ENCODE assay signal across 12 cellular contexts in the genomic region with DNA sequence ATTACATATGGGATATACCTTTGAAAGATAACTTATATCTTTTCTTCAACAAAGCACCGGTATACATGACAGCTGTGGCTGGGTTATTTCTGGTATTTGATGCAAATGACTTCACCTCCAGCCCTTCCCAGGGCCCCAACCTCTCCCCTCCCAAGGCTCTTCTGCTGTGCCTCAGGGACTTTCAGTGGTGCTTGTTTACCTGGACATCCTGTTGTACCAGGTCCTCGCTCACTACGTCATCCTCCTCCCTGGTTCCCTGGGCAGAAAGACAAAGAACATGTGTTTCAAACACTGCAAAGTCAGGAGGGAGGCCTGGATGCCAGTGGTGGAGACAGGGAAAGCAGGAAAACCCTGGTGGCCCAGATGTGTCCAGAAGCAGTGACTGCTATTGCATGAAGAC. TPM values are rescaled to one million over a fixed set of nuclear protein-coding genes. Genes with fewer than 3 reads are reported as not detected.
A peak's percentile ranks its signal among the peaks of the same experiment; 100 is the strongest.
DNase-seq lines count a peak whose midpoint lies in the region; ATAC-seq and TF ChIP-seq lines count a peak whose summit lies in the region.
"Had no signal": no experiment of that assay in that cellular context is flagged by ENCODE, and none has a peak within 500 bp of the region (broad histone marks: within the 10 kb centered on the region; RNA-seq: fewer than 3 reads in every experiment).

No MANE protein-coding gene starts in this region.

- H3K4me1 ChIP-seq in prostate gland (replicated peaks): no peaks in the 10 kb centered on the region
- H3K4me1 ChIP-seq in neural progenitor cell: no peaks in the 10 kb centered on the region
- H3K4me1 ChIP-seq: esophagus muscularis mucosa had no signal

- H3K27me3 ChIP-seq in prostate gland (replicated peaks; ENCODE audit: insufficient read depth): no peaks in the 10 kb centered on the region
- no peaks in the 10 kb centered on the region for H3K27me3 ChIP-seq in neural progenitor cell
- H3K27me3 ChIP-seq: esophagus muscularis mucosa had no signal

- no peaks in the 10 kb centered on the region for H3K79me2 ChIP-seq in neural progenitor cell (ENCODE audit: low read depth)

- no peak overlapping the region for H3K4me2 ChIP-seq in neural progenitor cell

- H3K27me3 Mint-ChIP-seq in activated T-cell treated with anti-CD3 and anti-CD28 coated beads, Interleukin-2, amount 50 U/mL, for 24 hours: no peaks in the 10 kb centered on the region
- H3K27me3 Mint-ChIP-seq in activated T-cell treated with anti-CD3 and anti-CD28 coated beads, Interleukin-2, amount 50 U/mL, for 4 hours (ENCODE audit: low read depth): no peaks in the 10 kb centered on the region
- H3K27me3 Mint-ChIP-seq in neural progenitor cell (ENCODE audit: insufficient read depth, low read depth): no peaks in the 10 kb centered on the region

- H3K4me3 Mint-ChIP-seq in activated T-cell treated with anti-CD3 and anti-CD28 coated beads, Interleukin-2, amount 50 U/mL, for 24 hours: no peak overlapping the region
- no peak overlapping the region for H3K4me3 Mint-ChIP-seq in activated T-cell treated with anti-CD3 and anti-CD28 coated beads, Interleukin-2, amount 50 U/mL, for 4 hours
- no peak overlapping the region for H3K4me3 Mint-ChIP-seq in neural progenitor cell

- H3F3A ChIP-seq in neural progenitor cell (ENCODE audit: low read depth): no peaks in the 10 kb centered on the region

- H3K27ac ChIP-seq in prostate gland (no peak overlapping the region), neural progenitor cell (no peak overlapping the region)
- H3K27ac ChIP-seq: esophagus muscularis mucosa, GM23248 had no signal

- H3K4me1 Mint-ChIP-seq in activated T-cell treated with anti-CD3 and anti-CD28 coated beads, Interleukin-2, amount 50 U/mL, for 24 hours (ENCODE audit: low read depth): peaks cover 62% of the 10 kb centered on the region
- H3K4me1 Mint-ChIP-seq in activated T-cell treated with anti-CD3 and anti-CD28 coated beads, Interleukin-2, amount 50 U/mL, for 4 hours (ENCODE audit: low read depth): peaks cover 74% of the 10 kb centered on the region
- no peaks in the 10 kb centered on the region for H3K4me1 Mint-ChIP-seq in neural progenitor cell

- WGBS in prostate gland: 72% methylated on average over 3 of the region's 3 CpGs

- ATAC-seq in activated T-cell treated with anti-CD3 and anti-CD28 coated beads, Interleukin-2, amount 50 U/mL, for 4 hours: no peak
- ATAC-seq in GM21737 (IDR thresholded peaks at IDR 0.05; ENCODE audit: unreplicated experiment): peak; percentile 56

- H3K36me3 Mint-ChIP-seq in activated T-cell treated with anti-CD3 and anti-CD28 coated beads, Interleukin-2, amount 50 U/mL, for 24 hours (ENCODE audit: low read depth): peaks cover 98% of the 10 kb centered on the region
- H3K36me3 Mint-ChIP-seq in activated T-cell treated with anti-CD3 and anti-CD28 coated beads, Interleukin-2, amount 50 U/mL, for 4 hours (ENCODE audit: insufficient read depth): peaks cover 60% of the 10 kb centered on the region
- H3K36me3 Mint-ChIP-seq in neural progenitor cell: peaks cover 43% of the 10 kb centered on the region

- no peak overlapping the region for H3K9ac ChIP-seq in neural progenitor cell
- H3K9ac ChIP-seq: GM23248 had no signal

- no peak overlapping the region for H3K4me3 ChIP-seq in prostate gland
- H3K4me3 ChIP-seq in neural progenitor cell: no peak overlapping the region
- H3K4me3 ChIP-seq: esophagus muscularis mucosa, GM23248 had no signal

- TF ChIP-seq POLR2A in prostate gland (IDR thresholded peaks at IDR 0.05): no peak

- H4K20me1 ChIP-seq in neural progenitor cell (ENCODE audit: low read depth): no peaks in the 10 kb centered on the region

- H3K9me3 Mint-ChIP-seq in activated T-cell treated with anti-CD3 and anti-CD28 coated beads, Interleukin-2, amount 50 U/mL, for 24 hours: no peaks in the 10 kb centered on the region
- no peaks in the 10 kb centered on the region for H3K9me3 Mint-ChIP-seq in activated T-cell treated with anti-CD3 and anti-CD28 coated beads, Interleukin-2, amount 50 U/mL, for 4 hours
- H3K9me3 Mint-ChIP-seq in neural progenitor cell: no peaks in the 10 kb centered on the region

- no peak for DNase-seq in activated T-cell treated with anti-CD3 and anti-CD28 coated beads, Interleukin-2, amount 50 U/mL, for 24 hours
- DNase-seq in activated T-cell treated with anti-CD3 and anti-CD28 coated beads, Interleukin-2, amount 50 U/mL, for 4 hours: no peak
- peak; percentile 60 for DNase-seq in NCI-H510A (lab: John Stamatoyannopoulos, UW)
- peak; percentile 54 for DNase-seq in prostate gland (ENCODE audit: low spot score)
- DNase-seq in NCI-H187 (lab: John Stamatoyannopoulos, UW): no peak
- no peak for DNase-seq in neural progenitor cell (ENCODE audit: low spot score)
- no peak for DNase-seq in NCI-H1930 (lab: John Stamatoyannopoulos, UW)
- DNase-seq: activated T-cell treated with anti-CD3 and anti-CD28 coated beads, Interleukin-2, amount 50 U/mL, for 48 hours; GM23248; SHP77 treated with DMSO at 0.1 percent for 48 hours had no signal

- H2AFZ ChIP-seq in neural progenitor cell (replicated peaks): no peak overlapping the region
- H2AFZ ChIP-seq: GM23248 had no signal

- H3K36me3 ChIP-seq in prostate gland: peaks cover 2 to 10% of the 10 kb centered on the region in 2 donors
- no peaks in the 10 kb centered on the region for H3K36me3 ChIP-seq in neural progenitor cell

- TF ChIP-seq CTCF in prostate gland (IDR thresholded peaks at IDR 0.05): no peak
- no peak for TF ChIP-seq CTCF in neural progenitor cell (IDR thresholded peaks at IDR 0.05)

- no peaks in the 10 kb centered on the region for H3K9me3 ChIP-seq in prostate gland
- H3K9me3 ChIP-seq in neural progenitor cell (ENCODE audit: low read depth): no peaks in the 10 kb centered on the region
- H3K9me3 ChIP-seq: esophagus muscularis mucosa had no signal

- peak overlapping the region; percentile 83 for H3K27ac Mint-ChIP-seq in activated T-cell treated with anti-CD3 and anti-CD28 coated beads, Interleukin-2, amount 50 U/mL, for 24 hours
- no peak overlapping the region for H3K27ac Mint-ChIP-seq in neural progenitor cell

- intact Hi-C loops in prostate gland (cut with DNase I): no loop called here

RNA-seq across cellular contexts. Expression of gene ANXA6, which starts 23.4 kb away (rescaled TPM):
- 100 to 1,000 TPM; 102 to 156 (median 128) TPM for total RNA-seq in activated T-cell treated with anti-CD3 and anti-CD28 coated beads, Interleukin-2, amount 50 U/mL, for 4 hours
- 100 to 1,000 TPM in 1 of 2 donors, 10 to 100 TPM in 1; 85.7 to 184 TPM for total RNA-seq in prostate gland
- 95.0 and 97.6 TPM in 2 replicates for total RNA-seq in neural progenitor cell (ENCODE audit: low replicate concordance)

RNA-seq across cellular contexts. Expression of gene TNIP1, which starts 53.4 kb away (rescaled TPM):
- total RNA-seq in activated T-cell treated with anti-CD3 and anti-CD28 coated beads, Interleukin-2, amount 50 U/mL, for 4 hours: 100 to 1,000 TPM; 199 to 329 (median 211) TPM
- total RNA-seq in prostate gland (10 to 100 TPM; 61.9 to 81.6 TPM), neural progenitor cell (ENCODE audit: low replicate concordance) (33.5 and 49.7 TPM in 2 replicates)

Comparison
In these comparisons a context has a peak if more than half of its experiments do, and no peak if none do; other contexts are left out.
1. DNase-seq: peak in NCI-H510A (single experiment) and prostate gland (single experiment); none in activated T-cell treated with anti-CD3 and anti-CD28 coated beads, Interleukin-2, amount 50 U/mL, for 24 hours (single experiment), activated T-cell treated with anti-CD3 and anti-CD28 coated beads, Interleukin-2, amount 50 U/mL, for 4 hours (single experiment), NCI-H187 (0 of 2), neural progenitor cell (single experiment) and NCI-H1930 (0 of 2).